10 cellular contexts compared by ENCODE assay signal in genomic region chr1:6419397-6419802, GRCh38. TPM values are rescaled to one million over a fixed set of nuclear protein-coding genes. Genes with fewer than 3 reads are reported as not detected.
DNase-seq lines count a peak whose midpoint lies in the region; ATAC-seq, FAIRE-seq and TF ChIP-seq lines count a peak whose summit lies in the region.
"Had no signal": no experiment of that assay in that cellular context is flagged by ENCODE, and none has a peak within 500 bp of the region (broad histone marks: within the 10 kb centered on the region; RNA-seq: fewer than 3 reads in every experiment).

No MANE protein-coding gene starts in this region.

- peak; percentile 71 for DNase-seq in NCI-H510A (lab: John Stamatoyannopoulos, UW)
- no peak for DNase-seq in NCI-H510A treated with DMSO at 0.1 percent for 48 hours (lab: John Stamatoyannopoulos, UW)
- DNase-seq in RWPE1 (ENCODE audit: low spot score): no peak
- peak; percentile 48 for DNase-seq in hepatocyte (ENCODE audit: low spot score)
- DNase-seq in small intestine: no peak
- no peak for DNase-seq in NK-92 (lab: John Stamatoyannopoulos, UW; ENCODE audit: unreplicated experiment)
- no peak for DNase-seq in cortex of kidney (lab: John Stamatoyannopoulos, UW)
- DNase-seq: naive B cell, NCI-H1436 treated with DMSO at 0.1 percent for 48 hours had no signal

- WGBS in hepatocyte (ENCODE audit: low lambda C conversion rate, missing lambda C conversion rate): 2% methylated on average over 17 of the region's 48 CpGs
- 0 to 5% (median 3%) methylated on average over 8 to 48 of the region's 48 CpGs for WGBS in small intestine, 3 donors

- H4K20me1 ChIP-seq in hepatocyte (ENCODE audit: insufficient read depth, poor library complexity, severe bottlenecking): no peaks in the 10 kb centered on the region

- H3K4me1 ChIP-seq in hepatocyte (ENCODE audit: insufficient read depth): peaks cover 32% of the 10 kb centered on the region
- H3K4me1 ChIP-seq in small intestine (ENCODE audit: control insufficient read depth in 2 of 2, insufficient read depth in 1 of 2, low read depth in 1 of 2, low read length in 1 of 2): peaks cover 5 to 7% of the 10 kb centered on the region in 2 donors

- no peak for ATAC-seq in HG02642 (IDR thresholded peaks at IDR 0.05; ENCODE audit: poor library complexity, unreplicated experiment)

- H2AFZ ChIP-seq in hepatocyte: peak overlapping the region; percentile 56

- peak overlapping the region; percentile 88 for H3K4me2 ChIP-seq in hepatocyte

- POLR2A ChIA-PET in RWPE1 (lab: Yijun Ruan, JAX; ENCODE audit: low non-redundant PET): interaction anchor here (0.5 kb wide), 2 partner anchors 11 to 39 kb away, joined by 3 read pairs; no protein-coding TSS in a partner anchor

- TF ChIP-seq CTCF in RWPE1 (conservative IDR thresholded peaks at IDR 0.05; ENCODE audit: low read depth): no peak
- TF ChIP-seq CTCF in hepatocyte (IDR thresholded peaks at IDR 0.05; ENCODE audit: poor library complexity): no peak

- H3K9me3 ChIP-seq in hepatocyte (ENCODE audit: low read depth): no peaks in the 10 kb centered on the region
- no peaks in the 10 kb centered on the region for H3K9me3 ChIP-seq in small intestine (ENCODE audit: control insufficient read depth, low read depth)

- H3K36me3 ChIP-seq in hepatocyte (replicated peaks; ENCODE audit: insufficient read depth, low read depth) (no peaks in the 10 kb centered on the region), small intestine (ENCODE audit: control insufficient read depth in 2 of 2, insufficient read depth in 2 of 2, low read length in 2 of 2) (no peaks in the 10 kb centered on the region)

- H3K4me3 ChIP-seq in hepatocyte (peak overlapping the region; percentile 10), small intestine (ENCODE audit: low read depth in 1 of 2, low read length in 2 of 2) (peak overlapping the region; percentile 22 to 44)

- no peaks in the 10 kb centered on the region for H3K79me2 ChIP-seq in hepatocyte

- H3K27ac ChIP-seq in RWPE1 (peak overlapping the region; percentile 66), hepatocyte (no peak overlapping the region), small intestine (ENCODE audit: low read depth in 1 of 2, low read length in 1 of 2) (no peak overlapping the region)

- CTCF ChIA-PET in RWPE1 (lab: Yijun Ruan, JAX): interaction anchor here (0.6 to 6.8 kb wide), 4 partner anchors 20 to 185 kb away, joined by 4 to 85 read pairs (median 7); no protein-coding TSS in a partner anchor

- H3K27me3 ChIP-seq in hepatocyte (peaks cover 86% of the 10 kb centered on the region), small intestine (ENCODE audit: control insufficient read depth in 2 of 2, insufficient read depth in 2 of 2, low read length in 2 of 2) (peaks cover 7 to 55% of the 10 kb centered on the region in 2 donors)

- FAIRE-seq in small intestine (lab: Jason Lieb, UNC): no peak

- H3K9me2 ChIP-seq in hepatocyte (replicated peaks; ENCODE audit: insufficient read depth): no peaks in the 10 kb centered on the region

RNA-seq across cellular contexts. Expression of gene HES2, which starts 0.3 kb away (rescaled TPM):
- 0.27 and 0.44 TPM in 2 replicates for total RNA-seq in hepatocyte
- 0.36 and 1.2 TPM in 2 replicates for polyA plus RNA-seq in hepatocyte
- 1 to 10 TPM in 2 of 3 donors, under 1 TPM in 1; 0.55 to 2.2 (median 1.1) TPM for polyA plus RNA-seq in small intestine

RNA-seq across cellular contexts. Expression of gene ESPN, which starts 5.2 kb away (rescaled TPM):
- total RNA-seq in hepatocyte: 21.4 and 31.1 TPM in 2 replicates
- 48.4 and 65.7 TPM in 2 replicates for polyA plus RNA-seq in hepatocyte
- polyA plus RNA-seq in small intestine: 100 to 1,000 TPM in 2 of 3 donors, 10 to 100 TPM in 1; 83.5 to 336 (median 235) TPM

RNA-seq across cellular contexts. Expression of gene ACOT7, which starts 25.8 kb away (rescaled TPM):
- total RNA-seq in hepatocyte: 20.3 and 25.8 TPM in 2 replicates
- 38.1 and 39.9 TPM in 2 replicates for polyA plus RNA-seq in hepatocyte
- 10 to 100 TPM; 63.5 to 93.8 (median 83.9) TPM for polyA plus RNA-seq in small intestine

RNA-seq across cellular contexts. Expression of gene TNFRSF25, which starts 46.6 kb away (rescaled TPM):
- 4.8 and 14.0 TPM in 2 replicates for total RNA-seq in hepatocyte
- polyA plus RNA-seq in hepatocyte (7.1 and 16.9 TPM in 2 replicates), small intestine (10 to 100 TPM; 23.0 to 43.2 (median 23.3) TPM)

Comparison
In these comparisons a context has a peak if more than half of its experiments do, and no peak if none do; other contexts are left out.
1. DNase-seq: peak in NCI-H510A (single experiment) and hepatocyte (single experiment); none in NCI-H510A treated with DMSO at 0.1 percent for 48 hours (single experiment), RWPE1 (single experiment), small intestine (single experiment), NK-92 (single experiment) and cortex of kidney (single experiment).